Comparison of ENCODE assay signal across 9 cellular contexts in genomic region chr20:23841693-23842092, GRCh38. TPM values are rescaled to one million over a fixed set of nuclear protein-coding genes. Genes with fewer than 3 reads are reported as not detected.
"Had no signal": no experiment of that assay in that cellular context is flagged by ENCODE, and none has a peak within 500 bp of the region (broad histone marks: within the 10 kb centered on the region; RNA-seq: fewer than 3 reads in every experiment).

No MANE protein-coding gene starts in this region.

- DNase-seq: IMR-90, KBM-7, KG1 had no signal

- ATAC-seq: HepG2, K562 had no signal

- H3K27ac ChIP-seq: HL-60 had no signal

- H3K4me3 ChIP-seq: K562 had no signal

RNA-seq across cellular contexts. Expression of gene CST2, which starts 15.2 kb away (rescaled TPM):
- total RNA-seq: HepG2, HT-29, HT1080, IMR-90, K562 had no signal
- polyA plus RNA-seq: HepG2, IgD-negative memory B cell, IMR-90, K562 had no signal

RNA-seq across cellular contexts. Expression of gene CST5, which starts 37.9 kb away (rescaled TPM):
- total RNA-seq: HepG2, HT-29, HT1080, IMR-90, K562 had no signal
- polyA plus RNA-seq: IgD-negative memory B cell, IMR-90, K562 had no signal
